17 cellular contexts compared by ENCODE assay signal in the genomic region with DNA sequence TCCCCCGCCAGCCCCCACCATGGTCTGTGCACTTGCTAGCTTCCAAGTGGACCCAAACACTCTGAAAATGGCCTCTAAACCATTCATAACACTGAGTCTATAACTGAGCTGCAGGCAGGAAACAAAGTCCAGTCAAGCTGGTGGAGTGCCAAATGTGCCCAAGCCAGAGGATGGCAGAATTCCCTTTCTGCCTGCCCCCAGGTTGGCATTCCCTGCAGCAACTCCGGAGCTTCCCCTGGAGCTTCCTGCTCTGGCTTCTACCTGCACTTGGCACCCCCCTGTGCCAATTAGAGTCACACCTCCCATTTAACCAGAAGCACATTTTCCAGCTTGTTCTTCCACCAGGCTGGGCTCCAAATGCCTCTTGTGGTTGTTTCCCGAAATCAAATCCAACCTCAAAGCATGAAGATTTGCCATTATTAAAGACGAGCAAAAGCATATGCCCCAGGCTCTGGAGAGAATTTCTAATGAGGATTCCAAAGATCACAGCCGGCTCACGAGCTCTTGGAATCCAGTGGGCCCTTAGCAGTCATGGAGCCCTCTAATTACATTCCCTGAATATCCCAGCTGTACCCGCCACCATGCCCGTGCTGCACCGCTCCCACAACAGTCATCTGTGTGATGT.
"Had no signal": no experiment of that assay in that cellular context is flagged by ENCODE, and none has a peak within 500 bp of the region (broad histone marks: within the 10 kb centered on the region; RNA-seq: fewer than 3 reads in every experiment).

No MANE protein-coding gene starts in this region.

- DNase-seq: activated B cell treated with CpG ODN at 0.5 μM for 24 hours; activated CD4-positive, alpha-beta T cell treated with anti-CD3 and anti-CD28 coated beads for 48 hours; activated naive CD4-positive, alpha-beta T cell; activated naive CD8-positive, alpha-beta T cell treated with anti-CD3 and anti-CD28 coated beads, Interleukin-2, amount 50 U/mL, for 24 hours; cortex of kidney; effector CD8-positive, alpha-beta T cell; foreskin fibroblast; lower lobe of right lung; naive B cell; ovary; stimulated activated CD4-positive, alpha-beta T cell treated with anti-CD3 and anti-CD28 coated beads, Interleukin-4, amount 100 ng/mL, for 1 hour; stimulated activated naive B cell treated with anti-CD40 and anti-IgM and Interleukin-4, amounts not matched to agents 10 μg/mL and 1 μg/mL and 100 μg/mL, for 72 hours had no signal

- H3K27me3 ChIP-seq: ascending aorta, ovary, thyroid gland had no signal

- H3K4me1 ChIP-seq: ascending aorta had no signal

- H3K27ac Mint-ChIP-seq: activated B cell treated with CpG ODN at 0.5 μM for 24 hours; activated CD8-positive, alpha-beta T cell treated with anti-CD3 and anti-CD28 coated beads, Interleukin-2, amount 10 ng/mL, durations not matched to agents 7 days and 5 days; activated naive CD8-positive, alpha-beta T cell treated with anti-CD3 and anti-CD28 coated beads, Interleukin-2, amount 50 U/mL, for 24 hours; mesothelial cell of epicardium; naive B cell; neural progenitor cell; stimulated activated naive B cell treated with anti-CD40 and anti-IgM and Interleukin-4, amounts not matched to agents 10 μg/mL and 1 μg/mL and 100 μg/mL, for 72 hours had no signal

- H3K36me3 ChIP-seq: ascending aorta, lower lobe of right lung, neural progenitor cell, ovary, thyroid gland had no signal

- H3K4me3 Mint-ChIP-seq: activated B cell treated with CpG ODN at 0.5 μM for 24 hours; activated CD8-positive, alpha-beta T cell treated with anti-CD3 and anti-CD28 coated beads, Interleukin-2, amount 10 ng/mL, durations not matched to agents 7 days and 5 days; activated naive CD8-positive, alpha-beta T cell treated with anti-CD3 and anti-CD28 coated beads, Interleukin-2, amount 50 U/mL, for 24 hours; mesothelial cell of epicardium; naive B cell; neural progenitor cell; stimulated activated naive B cell treated with anti-CD40 and anti-IgM and Interleukin-4, amounts not matched to agents 10 μg/mL and 1 μg/mL and 100 μg/mL, for 72 hours had no signal

- H3K27ac ChIP-seq: ascending aorta, lower lobe of right lung, neural progenitor cell, ovary, thyroid gland had no signal

- H3K4me3 ChIP-seq: ascending aorta, lower lobe of right lung, neural progenitor cell, ovary, thyroid gland had no signal

- H3K36me3 Mint-ChIP-seq: mesothelial cell of epicardium; neural progenitor cell; stimulated activated naive B cell treated with anti-CD40 and anti-IgM and Interleukin-4, amounts not matched to agents 10 μg/mL and 1 μg/mL and 100 μg/mL, for 72 hours had no signal

- ATAC-seq: activated CD8-positive, alpha-beta T cell treated with anti-CD3 and anti-CD28 coated beads, Interleukin-2, amount 10 ng/mL, durations not matched to agents 7 days and 5 days; activated naive CD8-positive, alpha-beta T cell treated with anti-CD3 and anti-CD28 coated beads, Interleukin-2, amount 50 U/mL, for 24 hours; lower lobe of right lung; stimulated activated naive B cell treated with anti-CD40 and anti-IgM and Interleukin-4, amounts not matched to agents 10 μg/mL and 1 μg/mL and 100 μg/mL, for 72 hours had no signal

- H3K9me3 Mint-ChIP-seq: activated B cell treated with CpG ODN at 0.5 μM for 24 hours; activated naive CD8-positive, alpha-beta T cell treated with anti-CD3 and anti-CD28 coated beads, Interleukin-2, amount 50 U/mL, for 24 hours; mesothelial cell of epicardium; naive B cell; neural progenitor cell; stimulated activated naive B cell treated with anti-CD40 and anti-IgM and Interleukin-4, amounts not matched to agents 10 μg/mL and 1 μg/mL and 100 μg/mL, for 72 hours had no signal
